10 cellular contexts compared by ENCODE assay signal in genomic region chr21:45294509-45295291, GRCh38. TPM values are rescaled to one million over a fixed set of nuclear protein-coding genes. Genes with fewer than 3 reads are reported as not detected.
DNase-seq lines count a peak whose midpoint lies in the region; ATAC-seq, FAIRE-seq and TF ChIP-seq lines count a peak whose summit lies in the region.
"Had no signal": no experiment of that assay in that cellular context is flagged by ENCODE, and none has a peak within 500 bp of the region (broad histone marks: within the 10 kb centered on the region; RNA-seq: fewer than 3 reads in every experiment).

No MANE protein-coding gene starts in this region.

- intact Hi-C loops in left colon (cut with DNase I, micrococcal nuclease) = loop anchor here (5.0 kb wide), 2 partner anchors 143 to 148 kb away; no protein-coding TSS in a partner anchor

- no peaks in the 10 kb centered on the region for H3K27me3 ChIP-seq in HUES48 (ENCODE audit: control insufficient read depth, insufficient read depth, low read length)
- no peaks in the 10 kb centered on the region for H3K27me3 ChIP-seq in bronchial epithelial cell (ENCODE audit: control insufficient read depth, insufficient read depth, low read length)
- peaks cover 0 to 21% (median 0%) of the 10 kb centered on the region in 5 donors for H3K27me3 ChIP-seq in subcutaneous abdominal adipose tissue (ENCODE audit: control insufficient read depth in 5 of 5, insufficient read depth in 4 of 5, low read length in 5 of 5)

- in situ Hi-C loops in GM13976 (cut with MboI; ENCODE audit: low sequenced_read_pairs, unreplicated experiment) = loop anchor here (25.0 kb wide), 1 partner anchor 332 kb away; no protein-coding TSS in a partner anchor

- H3K9me3 ChIP-seq in HUES48 (ENCODE audit: control insufficient read depth, insufficient read depth, low read length) = no peaks in the 10 kb centered on the region
- H3K9me3 ChIP-seq in subcutaneous abdominal adipose tissue (ENCODE audit: control insufficient read depth in 5 of 5, low read length in 5 of 5) = no peaks in the 10 kb centered on the region

- H3K4me1 ChIP-seq in HUES48 (ENCODE audit: control insufficient read depth, insufficient read depth, low read length) = peaks cover 25% of the 10 kb centered on the region
- peaks cover 18 to 46% (median 41%) of the 10 kb centered on the region in 5 donors for H3K4me1 ChIP-seq in subcutaneous abdominal adipose tissue (ENCODE audit: control insufficient read depth in 5 of 5, insufficient read depth in 5 of 5, low read length in 5 of 5)

- peak overlapping the region; percentile 37; the same call in 1 of the 2 replicates for H3K9ac ChIP-seq in HUES48 (ENCODE audit: low read depth, low read length)
- peak overlapping the region in 4 of 5 donors; percentile 3 to 69 (median 38) for H3K9ac ChIP-seq in subcutaneous abdominal adipose tissue (ENCODE audit: low read length in 5 of 5)

- DNase-seq in bronchial epithelial cell (ENCODE audit: low read depth) (peak; percentile 13), left colon (peak; percentile 50 to 87), GM13976 (ENCODE audit: low spot score) (no peak), DMS 273 (lab: John Stamatoyannopoulos, UW; ENCODE audit: unreplicated experiment) (no peak)

- peak overlapping the region; percentile 60 for H3K27ac ChIP-seq in HUES48 (ENCODE audit: low read depth, low read length)
- peak overlapping the region; percentile 86 for H3K27ac ChIP-seq in subcutaneous abdominal adipose tissue (ENCODE audit: low read depth, low read length)
- H3K27ac ChIP-seq: HL-60 had no signal

- TF ChIP-seq CTCF in bronchial epithelial cell (IDR thresholded peaks at IDR 0.05; ENCODE audit: insufficient read depth, low read length, severe bottlenecking) (no peak), GM13976 (IDR thresholded peaks at IDR 0.05; ENCODE audit: borderline replicate concordance, control extremely low read depth, extremely low read depth, insufficient read depth, missing control alignments) (no peak)

- no peak for FAIRE-seq in bronchial epithelial cell (lab: Jason Lieb, UNC)
- FAIRE-seq: colon had no signal

- 0 out of 2 replicates have a peak, but pooled peaks cover 4% of the 10 kb centered on the region for H3K36me3 ChIP-seq in HUES48 (ENCODE audit: control insufficient read depth, insufficient read depth, low read length)
- H3K36me3 ChIP-seq in bronchial epithelial cell (ENCODE audit: control insufficient read depth, insufficient read depth, low read length) = no peaks in the 10 kb centered on the region
- H3K36me3 ChIP-seq in subcutaneous abdominal adipose tissue (ENCODE audit: control insufficient read depth in 5 of 5, insufficient read depth in 5 of 5, low read length in 5 of 5) = no peaks in the 10 kb centered on the region

- peak; percentile 13 for ATAC-seq in left colon
- ATAC-seq in HG03135 (IDR thresholded peaks at IDR 0.05; ENCODE audit: unreplicated experiment) = no peak
- no peak for ATAC-seq in HG02610 (IDR thresholded peaks at IDR 0.05; ENCODE audit: unreplicated experiment)

- no peak overlapping the region for H3K4me3 ChIP-seq in HUES48 (ENCODE audit: low read depth, low read length)
- no peak overlapping the region for H3K4me3 ChIP-seq in bronchial epithelial cell (ENCODE audit: low read depth, low read length)
- H3K4me3 ChIP-seq in subcutaneous abdominal adipose tissue (ENCODE audit: low read depth in 1 of 5, low read length in 5 of 5) = peak overlapping the region; percentile 17 to 42 (median 23)

RNA-seq across cellular contexts. Expression of gene POFUT2, which starts 7.0 kb away (rescaled TPM):
- total RNA-seq in bronchial epithelial cell (8.6 and 9.0 TPM in 2 replicates), left colon (10 to 100 TPM; 21.7 to 26.1 TPM)

Comparison
In these comparisons a context has a peak if more than half of its experiments do, and no peak if none do; other contexts are left out.
1. H3K4me3 ChIP-seq: peak in subcutaneous abdominal adipose tissue (5 of 5); none in HUES48 (single experiment) and bronchial epithelial cell (single experiment).
2. DNase-seq: peak in bronchial epithelial cell (single experiment) and left colon (2 of 2); none in GM13976 (single experiment) and DMS 273 (single experiment).